Comparison of ENCODE assay signal across 29 cellular contexts in genomic region chr16:60681014-60681413, GRCh38.
DNase-seq lines count a peak whose midpoint lies in the region; FAIRE-seq and TF ChIP-seq lines count a peak whose summit lies in the region.
"Had no signal": no experiment of that assay in that cellular context is flagged by ENCODE, and none has a peak within 500 bp of the region (broad histone marks: within the 10 kb centered on the region; RNA-seq: fewer than 3 reads in every experiment).

No MANE protein-coding gene starts in this region.

- peaks cover 0 to 5% (median 0%) of the 10 kb centered on the region in 4 experiments; a peak in 1 of 7 replicates for H3K4me1 ChIP-seq in H1 (replicated peaks in 1 of 4; ENCODE audit: control insufficient read depth in 3 of 4, insufficient read depth in 4 of 4, low read length in 3 of 4)
- no peaks in the 10 kb centered on the region for H3K4me1 ChIP-seq in BE2C
- H3K4me1 ChIP-seq: BLaER1 treated with 17β-estradiol and CSF1 and Interleukin-3, amounts not matched to agents 10 nM and 100 nM; HAP-1 had no signal

- H3K79me2 ChIP-seq in H1 (ENCODE audit: control insufficient read depth in 1 of 2, insufficient read depth in 2 of 2, low read length in 2 of 2): no peaks in the 10 kb centered on the region

- H3K9me3 ChIP-seq in H1 (ENCODE audit: insufficient read depth in 2 of 2, low read depth in 1 of 2, low read length in 1 of 2): no peaks in the 10 kb centered on the region
- H3K9me3 ChIP-seq in WERI-Rb-1 (ENCODE audit: severe bottlenecking): no peaks in the 10 kb centered on the region
- no peaks in the 10 kb centered on the region; the same call in 1 of the 2 replicates for H3K9me3 ChIP-seq in BE2C
- H3K9me3 ChIP-seq: BLaER1 treated with 17β-estradiol and CSF1 and Interleukin-3, amounts not matched to agents 10 nM and 100 nM; HAP-1 had no signal

- H3K36me3 ChIP-seq in H1 (ENCODE audit: control insufficient read depth in 2 of 4, insufficient read depth in 4 of 4, low read length in 3 of 4) (no peaks in the 10 kb centered on the region), WERI-Rb-1 (no peaks in the 10 kb centered on the region), BE2C (no peaks in the 10 kb centered on the region)
- H3K36me3 ChIP-seq: BLaER1 treated with 17β-estradiol and CSF1 and Interleukin-3, amounts not matched to agents 10 nM and 100 nM; HAP-1 had no signal

- POLR2A ChIA-PET in H1 (lab: Charles Lee; ENCODE audit: partially characterized antibody) (no interaction called here), RWPE1 (lab: Yijun Ruan, JAX; ENCODE audit: low non-redundant PET) (no interaction called here)

- no peak overlapping the region for H2BK120ac ChIP-seq in H1 (replicated peaks; ENCODE audit: low read depth, low read length)

- peak overlapping the region; percentile 76 for H2AFZ ChIP-seq in H1 (ENCODE audit: low read length)

- 95% methylated on average over 3 of the region's 3 CpGs; no CpG with 5 or more reads in 1 of the 2 experiments for WGBS in H1 (ENCODE audit: extremely low coverage in 1 of 2, insufficient coverage in 1 of 2, insufficient read length in 1 of 2, insufficient replicate concordance in 2 of 2, low coverage in 1 of 2, low lambda C conversion rate in 2 of 2, missing lambda C conversion rate in 1 of 2), 2 experiments

- CTCF ChIA-PET in H1 (lab: Charles Lee; ENCODE audit: partially characterized antibody): interaction anchor here (0.8 kb wide), 1 partner anchor 55 kb away, joined by 3 read pairs; no protein-coding TSS in a partner anchor
- CTCF ChIA-PET in RWPE1 (lab: Yijun Ruan, JAX): no interaction called here

- H3K56ac ChIP-seq in H1 (replicated peaks; ENCODE audit: insufficient read length, low read depth, low read length): no peak overlapping the region

- no peak overlapping the region for H3K9ac ChIP-seq in H1 (replicated peaks in 1 of 4; ENCODE audit: extremely low read depth in 1 of 4, low read depth in 3 of 4, low read length in 3 of 4)
- H3K9ac ChIP-seq: BLaER1 treated with 17β-estradiol and CSF1 and Interleukin-3, amounts not matched to agents 10 nM and 100 nM; KMS-11 had no signal

- no peak overlapping the region for H3K14ac ChIP-seq in H1 (ENCODE audit: insufficient read length)

- H2BK15ac ChIP-seq in H1 (ENCODE audit: low read length): no peak overlapping the region

- no peak overlapping the region for H3K4me3 Mint-ChIP-seq in neural crest cell
- H3K4me3 Mint-ChIP-seq: CD4-positive, alpha-beta T cell; HFFc6; IgD-negative memory B cell; T-helper 17 cell had no signal

- peaks cover 3% of the 10 kb centered on the region for H3K4me1 Mint-ChIP-seq in neural crest cell
- H3K4me1 Mint-ChIP-seq: IgD-negative memory B cell, T-helper 17 cell had no signal

- H3K9me3 Mint-ChIP-seq in neural crest cell: peaks cover 2% of the 10 kb centered on the region

- H3K27me3 ChIP-seq in H1 (replicated peaks in 1 of 4; ENCODE audit: control insufficient read depth in 3 of 4, extremely low read depth in 1 of 4, insufficient read depth in 3 of 4, low read length in 3 of 4): no peaks in the 10 kb centered on the region; a peak in 1 of 7 replicates
- peaks cover 2% of the 10 kb centered on the region for H3K27me3 ChIP-seq in WERI-Rb-1 (ENCODE audit: insufficient read depth, low read depth, severe bottlenecking)
- no peaks in the 10 kb centered on the region for H3K27me3 ChIP-seq in BE2C
- H3K27me3 ChIP-seq: BLaER1 treated with 17β-estradiol and CSF1 and Interleukin-3, amounts not matched to agents 10 nM and 100 nM had no signal

- DNase-seq in ELF-1 (ENCODE audit: low read depth, low spot score) (peak; percentile 6), NCI-H82 treated with DMSO at 0.1 percent for 48 hours (lab: John Stamatoyannopoulos, UW; ENCODE audit: unreplicated experiment) (peak; percentile 35), H1 (ENCODE audit: low read depth in 1 of 2, low spot score in 2 of 2) (no peak), neural crest cell (ENCODE audit: low read depth, low spot score) (no peak), WERI-Rb-1 (no peak), BE2C (no peak), kidney glomerular epithelial cell (lab: John Stamatoyannopoulos, UW) (no peak), RWPE1 (ENCODE audit: low spot score) (no peak)
- DNase-seq: CD4-positive, alpha-beta T cell; GF-D8; HFFc6; NCI-H1048; NCI-H1417; NCI-H1694; NCI-H2029 treated with DMSO at 0.1 percent for 48 hours; NCI-H446 treated with DMSO at 0.1 percent for 48 hours; NCI-H69; PC-3; SHP77 treated with DMSO at 0.1 percent for 48 hours; T-helper 17 cell had no signal

- no peak for TF ChIP-seq RAD21 in H1 (IDR thresholded peaks at IDR 0.05 in 1 of 2, conservative IDR thresholded peaks at IDR 0.05 in 1 of 2; ENCODE audit: low read depth in 2 of 2, low read length in 2 of 2)

- no peak for TF ChIP-seq EP300 in H1 (IDR thresholded peaks at IDR 0.05; ENCODE audit: borderline replicate concordance in 1 of 2, low read depth in 2 of 2, low read length in 2 of 2)

- no peak overlapping the region for H3K23ac ChIP-seq in H1 (ENCODE audit: insufficient read length)

- FAIRE-seq in H1 (lab: Jason Lieb, UNC): no peak
- FAIRE-seq: A204.1, D721Med, GM12891 had no signal

- no peaks in the 10 kb centered on the region for H3K36me3 Mint-ChIP-seq in neural crest cell (ENCODE audit: low read depth)
- H3K36me3 Mint-ChIP-seq: IgD-negative memory B cell had no signal

- no peak overlapping the region for H3K18ac ChIP-seq in H1 (ENCODE audit: extremely low read depth, low read length)

- no peak overlapping the region for H4K91ac ChIP-seq in H1 (replicated peaks; ENCODE audit: insufficient read length, low read length)

- no peaks in the 10 kb centered on the region for H3K27me3 Mint-ChIP-seq in neural crest cell (ENCODE audit: low read depth)
- H3K27me3 Mint-ChIP-seq: CD4-positive, alpha-beta T cell; IgD-negative memory B cell; T-helper 17 cell had no signal

- no peak overlapping the region for H2BK5ac ChIP-seq in H1 (ENCODE audit: low read depth, low read length)

- H4K8ac ChIP-seq in H1 (ENCODE audit: extremely low read depth, insufficient read depth, low read length): no peak overlapping the region

- no peak for TF ChIP-seq CTCF in H1 (IDR thresholded peaks at IDR 0.05; ENCODE audit: control extremely low read depth in 1 of 3, insufficient read depth in 1 of 3, low read depth in 1 of 3, low read length in 3 of 3)
- TF ChIP-seq CTCF in neural crest cell (conservative IDR thresholded peaks at IDR 0.05): no peak
- TF ChIP-seq CTCF in WERI-Rb-1 (IDR thresholded peaks at IDR 0.05; ENCODE audit: low read depth, low read length): no peak
- no peak for TF ChIP-seq CTCF in BE2C (IDR thresholded peaks at IDR 0.05; ENCODE audit: low read depth, low read length)
- no peak for TF ChIP-seq CTCF in RWPE1 (conservative IDR thresholded peaks at IDR 0.05; ENCODE audit: low read depth)

- H3K23me2 ChIP-seq in H1 (ENCODE audit: low read depth, low read length): no peaks in the 10 kb centered on the region

- H4K5ac ChIP-seq in H1 (ENCODE audit: insufficient read length, low read depth, low read length): no peak overlapping the region

- no peak overlapping the region for H2BK20ac ChIP-seq in H1 (ENCODE audit: low read length)

- H3K27ac ChIP-seq in H1 (ENCODE audit: low read depth, low read length) (no peak overlapping the region), WERI-Rb-1 (no peak overlapping the region), RWPE1 (no peak overlapping the region)
- H3K27ac ChIP-seq: BLaER1 treated with 17β-estradiol and CSF1 and Interleukin-3, amounts not matched to agents 10 nM and 100 nM; HL-60; KMS-11; SK-N-MC had no signal

- no peaks in the 10 kb centered on the region for H4K20me1 ChIP-seq in H1 (replicated peaks in 1 of 2; ENCODE audit: control insufficient read depth in 1 of 2, insufficient read depth in 2 of 2, low read length in 2 of 2)
- H4K20me1 ChIP-seq: BLaER1 treated with 17β-estradiol and CSF1 and Interleukin-3, amounts not matched to agents 10 nM and 100 nM had no signal

- no peak overlapping the region for H2AK5ac ChIP-seq in H1 (ENCODE audit: low read depth, low read length)

- H3K27ac Mint-ChIP-seq in neural crest cell (ENCODE audit: unreplicated experiment): peak overlapping the region; percentile 15
- H3K27ac Mint-ChIP-seq: CD4-positive, alpha-beta T cell; HFFc6; IgD-negative memory B cell; T-helper 17 cell had no signal

- H3K79me1 ChIP-seq in H1 (ENCODE audit: low read depth, low read length): no peaks in the 10 kb centered on the region

- TF ChIP-seq POLR2A in H1 (IDR thresholded peaks at IDR 0.05; ENCODE audit: control extremely low read depth in 1 of 2, low read depth in 2 of 2, low read length in 2 of 2): no peak

- no peak overlapping the region for H2BK12ac ChIP-seq in H1 (ENCODE audit: low read depth, low read length)

- no peak overlapping the region for H3K4me3 ChIP-seq in H1 (ENCODE audit: extremely low read depth in 1 of 4, insufficient read depth in 2 of 4, low read depth in 3 of 4, low read length in 4 of 4)
- no peak overlapping the region for H3K4me3 ChIP-seq in WERI-Rb-1 (ENCODE audit: low read depth, low read length)
- no peak overlapping the region for H3K4me3 ChIP-seq in BE2C (ENCODE audit: low read depth, low read length)
- H3K4me3 ChIP-seq: BLaER1 treated with 17β-estradiol and CSF1 and Interleukin-3, amounts not matched to agents 10 nM and 100 nM; HAP-1; SK-N-MC had no signal

- 0 out of 4 replicates have a peak overlapping the region, but pooled peaks of 1 of the 2 experiments have one; percentile 21 for H3K4me2 ChIP-seq in H1 (ENCODE audit: insufficient read depth in 1 of 2, low read depth in 2 of 2, low read length in 2 of 2)
- H3K4me2 ChIP-seq: BLaER1 treated with 17β-estradiol and CSF1 and Interleukin-3, amounts not matched to agents 10 nM and 100 nM; KMS-11 had no signal

- H3K4ac ChIP-seq in H1 (replicated peaks; ENCODE audit: insufficient read length, low read depth, low read length): no peak overlapping the region

TF ChIP-seq in H1, 55 proteins besides CTCF, POLR2A, EP300 and RAD21 (continues in another document):
- no peak for TF ChIP-seq RXRA (IDR thresholded peaks at IDR 0.05; ENCODE audit: insufficient read depth, low read depth, low read length)
- TF ChIP-seq CBX5 (IDR thresholded peaks at IDR 0.05; ENCODE audit: low read depth, low read length): no peak
- no peak for TF ChIP-seq SP4 (IDR thresholded peaks at IDR 0.05; ENCODE audit: low read length)
- no peak for TF ChIP-seq BACH1 (IDR thresholded peaks at IDR 0.05; ENCODE audit: low read length)
- no peak for TF ChIP-seq CREB1 (IDR thresholded peaks at IDR 0.05)
- no peak for TF ChIP-seq HDAC6 (IDR thresholded peaks at IDR 0.05; ENCODE audit: low read depth, low read length)
- no peak for TF ChIP-seq CTBP2 (IDR thresholded peaks at IDR 0.05; ENCODE audit: borderline replicate concordance, insufficient read depth, insufficient read length, low read length)
- TF ChIP-seq BRCA1 (IDR thresholded peaks at IDR 0.05; ENCODE audit: low read depth, low read length): no peak
- TF ChIP-seq YY1 (IDR thresholded peaks at IDR 0.05; ENCODE audit: low read depth, low read length): no peak
- TF ChIP-seq MAX (IDR thresholded peaks at IDR 0.05): no peak
- no peak for TF ChIP-seq CBX8 (IDR thresholded peaks at IDR 0.05; ENCODE audit: borderline replicate concordance, low read depth, low read length)
- no peak for TF ChIP-seq KDM1A (IDR thresholded peaks at IDR 0.05; ENCODE audit: borderline replicate concordance, low read length)

Comparison
In these comparisons a context has a peak if more than half of its experiments do, and no peak if none do; other contexts are left out.
1. DNase-seq: peak in ELF-1 (single experiment) and NCI-H82 treated with DMSO at 0.1 percent for 48 hours (single experiment); none in H1 (0 of 2), neural crest cell (single experiment), WERI-Rb-1 (single experiment), BE2C (single experiment), kidney glomerular epithelial cell (single experiment) and RWPE1 (single experiment).